Comparison of ENCODE assay signal across 24 cellular contexts in the genomic region with DNA sequence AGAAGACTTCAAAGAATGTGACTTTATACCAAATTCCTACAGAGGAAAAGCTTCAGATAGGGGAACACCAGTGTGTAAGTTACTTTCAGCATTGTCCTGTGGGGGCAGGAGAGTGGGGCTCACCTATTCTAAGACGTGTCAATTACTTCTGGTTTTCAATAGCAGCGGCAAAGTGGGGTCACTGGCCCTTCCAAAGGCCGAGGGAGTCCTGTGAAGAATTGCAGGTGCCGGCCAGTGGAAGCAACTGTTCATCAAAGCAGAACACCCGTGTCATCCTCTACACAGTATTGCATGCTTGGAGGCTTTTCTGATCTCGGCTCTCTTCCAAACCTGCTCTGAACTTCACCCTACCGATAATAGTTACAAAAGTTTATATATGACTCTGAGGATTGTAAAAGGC.
DNase-seq lines count a peak whose midpoint lies in the region; ATAC-seq, FAIRE-seq and TF ChIP-seq lines count a peak whose summit lies in the region.
"Had no signal": no experiment of that assay in that cellular context is flagged by ENCODE, and none has a peak within 500 bp of the region (broad histone marks: within the 10 kb centered on the region; RNA-seq: fewer than 3 reads in every experiment).

No MANE protein-coding gene starts in this region.

- no peaks in the 10 kb centered on the region for H3K79me2 ChIP-seq in HCT116 (ENCODE audit: insufficient read depth, low read length)

- no peak overlapping the region for H3K27ac ChIP-seq in HCT116 (ENCODE audit: low read depth, low read length)
- no peak overlapping the region for H3K27ac ChIP-seq in endodermal cell (ENCODE audit: low read depth, low read length)
- no peak overlapping the region for H3K27ac ChIP-seq in right lobe of liver
- H3K27ac ChIP-seq: A549, HL-60, Peyer's patch had no signal

- no peak for TF ChIP-seq POLR2A in HCT116 (IDR thresholded peaks at IDR 0.05; ENCODE audit: borderline replicate concordance, extremely low read depth, insufficient read depth, insufficient read length)
- TF ChIP-seq POLR2A in right lobe of liver (IDR thresholded peaks at IDR 0.05), result no peak
- TF ChIP-seq POLR2A in H54 (IDR thresholded peaks at IDR 0.05; ENCODE audit: low read depth, low read length), result no peak

- H3K4me2 ChIP-seq in HCT116 (ENCODE audit: low read length), result no peak overlapping the region
- H3K4me2 ChIP-seq: A549 had no signal

- no peak for TF ChIP-seq RAD21 in HCT116 (IDR thresholded peaks at IDR 0.05; ENCODE audit: low read depth)

- intact Hi-C loops in HCT116 (cut with micrococcal nuclease), result no loop called here
- intact Hi-C loops in right lobe of liver (cut with DNase I), result no loop called here

- RAD21 ChIA-PET in HCT116 (lab: Charles Lee; ENCODE audit: low non-redundant PET in 1 of 2, low total read pairs in 2 of 2, uncharacterized antibody in 2 of 2, unreplicated experiment in 2 of 2), result no interaction called here

- 0 out of 2 replicates have a peak, but pooled peaks have one; percentile 32 for ATAC-seq in HCT116
- peak in 3 of 4 donors; percentile 45 to 68 (median 46) for ATAC-seq in right lobe of liver
- ATAC-seq in GM21576 (IDR thresholded peaks at IDR 0.05; ENCODE audit: unreplicated experiment), result no peak
- no peak for ATAC-seq in HG03025 (IDR thresholded peaks at IDR 0.05; ENCODE audit: low FRiP score, unreplicated experiment)
- ATAC-seq: A549 had no signal

- no peaks in the 10 kb centered on the region for H3K9me2 ChIP-seq in HCT116 (ENCODE audit: insufficient read depth)

- no peaks in the 10 kb centered on the region for H3K4me1 ChIP-seq in HCT116 (ENCODE audit: control insufficient read depth in 1 of 2, insufficient read depth in 2 of 2, low read length in 2 of 2)
- no peaks in the 10 kb centered on the region for H3K4me1 ChIP-seq in endodermal cell (ENCODE audit: control insufficient read depth, insufficient read depth, low read length)
- H3K4me1 ChIP-seq in right lobe of liver, result no peaks in the 10 kb centered on the region
- H3K4me1 ChIP-seq: A549, BE2C, Peyer's patch had no signal

- H3K9ac ChIP-seq in HCT116 (ENCODE audit: low read length), result no peak overlapping the region
- no peak overlapping the region for H3K9ac ChIP-seq in endodermal cell (ENCODE audit: extremely low read depth, low read length, poor library complexity, severe bottlenecking)

- POLR2A ChIA-PET in HCT116 (lab: Charles Lee), result no interaction called here

- TF ChIP-seq CTCF in HCT116 (IDR thresholded peaks at IDR 0.05 in 2 of 3, conservative IDR thresholded peaks at IDR 0.05 in 1 of 3; ENCODE audit: borderline replicate concordance in 1 of 3, insufficient read depth in 1 of 3, low read depth in 2 of 3, low read length in 2 of 3) (no peak), endodermal cell (conservative IDR thresholded peaks at IDR 0.05) (peak; percentile 43), right lobe of liver (IDR thresholded peaks at IDR 0.05) (no peak)

- no peak for FAIRE-seq in H54 (lab: Jason Lieb, UNC)
- FAIRE-seq: A549, D721Med, GM19239 had no signal

- no peak overlapping the region for H2AFZ ChIP-seq in HCT116 (ENCODE audit: low read depth, low read length, poor library complexity, severe bottlenecking)

- DNase-seq in HCT116 (ENCODE audit: low read depth, low spot score) (no peak), endodermal cell (peak; percentile 51), right lobe of liver (no peak), H54 (ENCODE audit: insufficient read length, low spot score) (no peak), NCI-H1436 treated with DMSO at 0.1 percent for 48 hours (lab: John Stamatoyannopoulos, UW) (no peak)
- DNase-seq: BE2C, DMS53, EL, GF-D8, H7, KBM-7, MM.1S, NCI-H1092, NCI-H2029 treated with DMSO at 0.1 percent for 48 hours, NCI-H226, NCI-H510A treated with DMSO at 0.1 percent for 48 hours, NCI-H774, Peyer's patch had no signal

- no TSS peak for BruUV-seq in HCT116 (replicated peaks; lab: Mats Ljungman, UMichigan)

- H3K27me3 ChIP-seq in HCT116 (ENCODE audit: insufficient read depth, low read length) (no peaks in the 10 kb centered on the region), endodermal cell (ENCODE audit: control insufficient read depth, insufficient read depth, low read length, poor library complexity, severe bottlenecking) (peaks cover 11% of the 10 kb centered on the region), right lobe of liver (no peaks in the 10 kb centered on the region)
- H3K27me3 ChIP-seq: BE2C, Peyer's patch had no signal

- no peaks in the 10 kb centered on the region for H3K36me3 Mint-ChIP-seq in endodermal cell (ENCODE audit: low read depth)

- H3K27ac Mint-ChIP-seq in endodermal cell, result no peak overlapping the region

- H3K27me3 Mint-ChIP-seq in endodermal cell (ENCODE audit: insufficient read depth), result peaks cover 25% of the 10 kb centered on the region

- 73 to 87% methylated on average over 4 to 7 of the region's 7 CpGs for WGBS in endodermal cell (ENCODE audit: insufficient coverage in 1 of 2, insufficient read length in 1 of 2), 2 experiments
- 59% methylated on average over 6 of the region's 7 CpGs for WGBS in right lobe of liver (ENCODE audit: insufficient coverage, low coverage, low lambda C conversion rate, missing lambda C conversion rate)

- no peak overlapping the region for H3K4me3 Mint-ChIP-seq in endodermal cell

- H4K20me1 ChIP-seq in HCT116 (ENCODE audit: insufficient read depth), result no peaks in the 10 kb centered on the region

- CTCF ChIA-PET in HCT116 (lab: Charles Lee), result no interaction called here

- H3K9me3 ChIP-seq in HCT116 (ENCODE audit: control insufficient read depth in 1 of 2, insufficient read depth in 1 of 2, low read depth in 1 of 2, low read length in 2 of 2) (no peaks in the 10 kb centered on the region), endodermal cell (ENCODE audit: control insufficient read depth, low read length) (no peaks in the 10 kb centered on the region), right lobe of liver (no peaks in the 10 kb centered on the region)
- H3K9me3 ChIP-seq: A549, BE2C, Peyer's patch had no signal

- peaks cover 5% of the 10 kb centered on the region for H3K4me1 Mint-ChIP-seq in endodermal cell

- no peaks in the 10 kb centered on the region for H3K9me3 Mint-ChIP-seq in endodermal cell

- H3K36me3 ChIP-seq in HCT116 (ENCODE audit: control insufficient read depth in 1 of 2, insufficient read depth in 2 of 2, low read length in 2 of 2) (no peaks in the 10 kb centered on the region), endodermal cell (ENCODE audit: control insufficient read depth, insufficient read depth, low read length) (no peaks in the 10 kb centered on the region), right lobe of liver (no peaks in the 10 kb centered on the region)
- H3K36me3 ChIP-seq: BE2C, Peyer's patch had no signal

- H3K4me3 ChIP-seq in HCT116 (replicated peaks in 1 of 2; ENCODE audit: low read depth in 1 of 2, low read length in 2 of 2) (no peak overlapping the region), endodermal cell (ENCODE audit: low read length) (no peak overlapping the region), right lobe of liver (no peak overlapping the region)
- H3K4me3 ChIP-seq: A549, Peyer's patch had no signal

TF ChIP-seq in HCT116, 20 proteins besides CTCF, POLR2A, EP300 and RAD21 (continues in another document):
- no peak for TF ChIP-seq TCF7L2 (IDR thresholded peaks at IDR 0.05; ENCODE audit: borderline replicate concordance, extremely low read depth, insufficient read depth, insufficient read length)
- no peak for TF ChIP-seq ELF1 (IDR thresholded peaks at IDR 0.05; ENCODE audit: borderline replicate concordance, low read depth)
- TF ChIP-seq CEBPB (IDR thresholded peaks at IDR 0.05; ENCODE audit: low read depth), result no peak
- TF ChIP-seq, protein P1, sequence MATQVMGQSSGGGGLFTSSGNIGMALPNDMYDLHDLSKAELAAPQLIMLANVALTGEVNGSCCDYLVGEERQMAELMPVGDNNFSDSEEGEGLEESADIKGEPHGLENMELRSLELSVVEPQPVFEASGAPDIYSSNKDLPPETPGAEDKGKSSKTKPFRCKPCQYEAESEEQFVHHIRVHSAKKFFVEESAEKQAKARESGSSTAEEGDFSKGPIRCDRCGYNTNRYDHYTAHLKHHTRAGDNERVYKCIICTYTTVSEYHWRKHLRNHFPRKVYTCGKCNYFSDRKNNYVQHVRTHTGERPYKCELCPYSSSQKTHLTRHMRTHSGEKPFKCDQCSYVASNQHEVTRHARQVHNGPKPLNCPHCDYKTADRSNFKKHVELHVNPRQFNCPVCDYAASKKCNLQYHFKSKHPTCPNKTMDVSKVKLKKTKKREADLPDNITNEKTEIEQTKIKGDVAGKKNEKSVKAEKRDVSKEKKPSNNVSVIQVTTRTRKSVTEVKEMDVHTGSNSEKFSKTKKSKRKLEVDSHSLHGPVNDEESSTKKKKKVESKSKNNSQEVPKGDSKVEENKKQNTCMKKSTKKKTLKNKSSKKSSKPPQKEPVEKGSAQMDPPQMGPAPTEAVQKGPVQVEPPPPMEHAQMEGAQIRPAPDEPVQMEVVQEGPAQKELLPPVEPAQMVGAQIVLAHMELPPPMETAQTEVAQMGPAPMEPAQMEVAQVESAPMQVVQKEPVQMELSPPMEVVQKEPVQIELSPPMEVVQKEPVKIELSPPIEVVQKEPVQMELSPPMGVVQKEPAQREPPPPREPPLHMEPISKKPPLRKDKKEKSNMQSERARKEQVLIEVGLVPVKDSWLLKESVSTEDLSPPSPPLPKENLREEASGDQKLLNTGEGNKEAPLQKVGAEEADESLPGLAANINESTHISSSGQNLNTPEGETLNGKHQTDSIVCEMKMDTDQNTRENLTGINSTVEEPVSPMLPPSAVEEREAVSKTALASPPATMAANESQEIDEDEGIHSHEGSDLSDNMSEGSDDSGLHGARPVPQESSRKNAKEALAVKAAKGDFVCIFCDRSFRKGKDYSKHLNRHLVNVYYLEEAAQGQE (IDR thresholded peaks at IDR 0.05; ENCODE audit: low read depth), result no peak
- TF ChIP-seq, protein P2, sequence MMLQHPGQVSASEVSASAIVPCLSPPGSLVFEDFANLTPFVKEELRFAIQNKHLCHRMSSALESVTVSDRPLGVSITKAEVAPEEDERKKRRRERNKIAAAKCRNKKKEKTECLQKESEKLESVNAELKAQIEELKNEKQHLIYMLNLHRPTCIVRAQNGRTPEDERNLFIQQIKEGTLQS (IDR thresholded peaks at IDR 0.05), result no peak
- no peak for TF ChIP-seq EGR1 (IDR thresholded peaks at IDR 0.05; ENCODE audit: low read depth)

Comparison
In these comparisons a context has a peak if more than half of its experiments do, and no peak if none do; other contexts are left out.
1. ATAC-seq: peak in HCT116 (single experiment) and right lobe of liver (3 of 4); none in GM21576 (single experiment) and HG03025 (single experiment).